Comparison of ENCODE assay signal across 8 cellular contexts in the genomic region with DNA sequence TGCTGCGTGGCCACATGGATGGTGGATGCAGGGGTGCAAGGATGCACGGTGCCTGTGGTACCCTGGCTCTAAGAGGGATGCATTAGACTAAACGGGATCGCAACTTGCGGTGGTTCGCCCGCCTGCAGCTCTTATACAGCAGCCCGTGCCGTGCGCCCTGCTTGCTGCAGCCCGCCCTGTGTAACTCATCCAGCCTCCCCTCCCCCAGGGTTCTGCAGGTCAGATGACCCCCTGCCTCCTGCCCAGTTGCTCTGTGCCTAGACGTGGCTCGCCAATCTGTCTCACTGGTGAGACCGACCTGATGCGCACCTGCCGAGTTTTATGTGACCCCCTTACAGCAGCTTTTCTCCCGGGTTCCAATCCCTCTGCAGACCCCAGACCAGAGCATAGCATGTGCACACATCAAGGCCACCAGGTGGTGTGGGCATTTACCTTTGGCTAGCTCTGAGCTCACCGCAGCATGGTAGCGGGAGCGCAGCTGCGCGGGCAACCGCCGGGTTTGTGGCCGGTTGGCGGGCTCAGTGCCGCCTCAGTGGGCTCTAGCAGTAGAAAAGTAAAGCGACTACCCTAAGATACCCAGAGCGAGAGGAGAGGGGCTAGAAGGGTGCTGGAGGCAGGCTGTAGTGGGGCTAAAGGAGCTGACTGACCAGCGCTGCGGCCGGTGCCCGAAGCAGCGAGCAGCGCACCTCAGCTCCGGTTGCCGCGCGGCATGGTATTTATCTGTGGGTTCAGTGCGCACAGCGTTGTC. TPM values are rescaled to one million over a fixed set of nuclear protein-coding genes. Genes with fewer than 3 reads are reported as not detected.
DNase-seq lines count a peak whose midpoint lies in the region; ATAC-seq and TF ChIP-seq lines count a peak whose summit lies in the region.

No MANE protein-coding gene starts in this region.

- no peak for ATAC-seq in GM19463 (IDR thresholded peaks at IDR 0.05; ENCODE audit: unreplicated experiment)
- ATAC-seq in HG02938 (IDR thresholded peaks at IDR 0.05; ENCODE audit: unreplicated experiment) = no peak

- DNase-seq in GM23248 (peak; percentile 59), left ventricle myocardium inferior (no peak), globus pallidus (ENCODE audit: low spot score) (no peak), lower leg skin (ENCODE audit: low spot score in 2 of 2) (no peak)

- H3K27ac ChIP-seq in GM23248 (no peak overlapping the region), left ventricle myocardium inferior (replicated peaks) (no peak overlapping the region), skin epidermis (no peak overlapping the region)

- H3K27me3 ChIP-seq in GM23248 (replicated peaks; ENCODE audit: insufficient read depth) (peaks cover 6% of the 10 kb centered on the region), left ventricle myocardium inferior (ENCODE audit: low read depth) (peaks cover 89% of the 10 kb centered on the region)

- H3F3A ChIP-seq in GM23248 (ENCODE audit: insufficient read depth) = no peaks in the 10 kb centered on the region

- WGBS in GM23248 (ENCODE audit: low coverage in 1 of 2, low lambda C conversion rate in 2 of 2, missing lambda C conversion rate in 2 of 2), 2 experiments = 44 to 50% methylated on average over 38 to 40 of the region's 41 CpGs
- WGBS in lower leg skin, 2 donors = 63 to 65% methylated on average over 41 of the region's 41 CpGs

- H3K9me2 ChIP-seq in GM23248 (ENCODE audit: insufficient read depth) = no peaks in the 10 kb centered on the region

- no peaks in the 10 kb centered on the region for H4K20me1 ChIP-seq in GM23248 (ENCODE audit: insufficient read depth)

- H3K79me2 ChIP-seq in GM23248 (ENCODE audit: insufficient read depth) = peaks cover 22% of the 10 kb centered on the region

- H3K4me3 ChIP-seq in GM23248 (peak overlapping the region; percentile 82), WI38 (ENCODE audit: low read depth, low read length) (peak overlapping the region; percentile 67), left ventricle myocardium inferior (peak overlapping the region; percentile 71), skin epidermis (peak overlapping the region in 6 of 7 experiments; percentile 4 to 40 (median 28)), lower leg skin (ENCODE audit: low read depth, poor library complexity, severe bottlenecking) (no peak overlapping the region)

- H3K9me3 ChIP-seq in GM23248 (ENCODE audit: low read depth) (no peaks in the 10 kb centered on the region), left ventricle myocardium inferior (replicated peaks) (no peaks in the 10 kb centered on the region)

- TF ChIP-seq CTCF in WI38 (IDR thresholded peaks at IDR 0.05; ENCODE audit: low read depth, low read length) (no peak), left ventricle myocardium inferior (IDR thresholded peaks at IDR 0.05; ENCODE audit: borderline replicate concordance) (no peak), lower leg skin (IDR thresholded peaks at IDR 0.05) (no peak)

- no peak overlapping the region for H3K9ac ChIP-seq in GM23248

- intact Hi-C loops in left ventricle myocardium inferior (cut with micrococcal nuclease) (no loop called here), lower leg skin (cut with DNase I; ENCODE audit: low total_unique reads) (loop anchor here (10.0 kb wide), 1 partner anchor 617 kb away; no protein-coding TSS in a partner anchor)

- H2AFZ ChIP-seq in GM23248 = peak overlapping the region; percentile 94

- in situ Hi-C loops in GM23248 (cut with MboI) = loop anchor here (25.0 kb wide), 1 partner anchor 611 kb away; no protein-coding TSS in a partner anchor

- H3K4me2 ChIP-seq in GM23248 (ENCODE audit: unreplicated experiment) = peak overlapping the region; percentile 76

- TF ChIP-seq POLR2A in lower leg skin (IDR thresholded peaks at IDR 0.05) = no peak

- H3K36me3 ChIP-seq in GM23248 (ENCODE audit: low read depth) (no peaks in the 10 kb centered on the region), left ventricle myocardium inferior (no peaks in the 10 kb centered on the region)

- H3K4me1 ChIP-seq in GM23248 (ENCODE audit: insufficient read depth) (peaks cover 3% of the 10 kb centered on the region; the same call in 1 of the 2 replicates), left ventricle myocardium inferior (peaks cover 32% of the 10 kb centered on the region)

RNA-seq across cellular contexts. Expression of a gene that starts 0.7 kb away (rescaled TPM):
- 0.25 and 0.97 TPM in 2 replicates for total RNA-seq in GM23248 (2014; rRNA removed; shearing (Covaris generic))
- 0.77 and 1.0 TPM in 2 replicates for polyA plus RNA-seq in GM23248 (2016; fragmentation: Nextera tagmentation; extraction: Ambion mirVana)
- total RNA-seq in left ventricle myocardium inferior = 0.25 TPM
- total RNA-seq in lower leg skin = under 1 TPM in 1 of 4 donors, not detected in 3; 0.39 TPM

RNA-seq across cellular contexts. Expression of a gene that starts 1.1 kb away (rescaled TPM):
- 804 and 904 TPM in 2 replicates for total RNA-seq in GM23248 (2014; rRNA removed; shearing (Covaris generic))
- polyA plus RNA-seq in GM23248 (2016; fragmentation: Nextera tagmentation; extraction: Ambion mirVana) = 421 and 424 TPM in 2 replicates
- total RNA-seq in left ventricle myocardium inferior = 1,444 TPM
- 100 to 1,000 TPM; 335 to 473 (median 391) TPM for total RNA-seq in lower leg skin
